Comparison of ENCODE assay signal across 8 cellular contexts in genomic region chr3:51371943-51372557, GRCh38. TPM values are rescaled to one million over a fixed set of nuclear protein-coding genes. Genes with fewer than 3 reads are reported as not detected.
DNase-seq lines count a peak whose midpoint lies in the region; ATAC-seq, FAIRE-seq and TF ChIP-seq lines count a peak whose summit lies in the region.

No MANE protein-coding gene starts in this region.

- H3K36me3 Mint-ChIP-seq in activated naive CD4-positive, alpha-beta T cell treated with anti-CD3 and anti-CD28 coated beads, Interleukin-2, amount 10 ng/mL, durations not matched to agents 7 days and 5 days: no peaks in the 10 kb centered on the region

- H3K9ac ChIP-seq in NT2/D1 (ENCODE audit: insufficient read length, low read depth): no peak overlapping the region

- H3K27ac ChIP-seq in C4-2B (no peak overlapping the region), prostate gland (no peak overlapping the region)

- no peak overlapping the region for H3K4me3 Mint-ChIP-seq in activated naive CD4-positive, alpha-beta T cell treated with anti-CD3 and anti-CD28 coated beads, Interleukin-2, amount 10 ng/mL, durations not matched to agents 7 days and 5 days

- no peaks in the 10 kb centered on the region for H3K9me3 Mint-ChIP-seq in activated naive CD4-positive, alpha-beta T cell treated with anti-CD3 and anti-CD28 coated beads, Interleukin-2, amount 10 ng/mL, durations not matched to agents 7 days and 5 days

- H3K4me1 Mint-ChIP-seq in activated naive CD4-positive, alpha-beta T cell treated with anti-CD3 and anti-CD28 coated beads, Interleukin-2, amount 10 ng/mL, durations not matched to agents 7 days and 5 days: no peaks in the 10 kb centered on the region

- H3K4me3 ChIP-seq in NT2/D1 (ENCODE audit: insufficient read length, low read depth): no peak overlapping the region
- H3K4me3 ChIP-seq in prostate gland: no peak overlapping the region

- H3K4me1 ChIP-seq in NT2/D1 (ENCODE audit: insufficient read depth, insufficient read length): no peaks in the 10 kb centered on the region
- no peaks in the 10 kb centered on the region for H3K4me1 ChIP-seq in prostate gland (replicated peaks)

- no peak for DNase-seq in GM18507 (ENCODE audit: extremely low spot score, insufficient read length, low read depth)
- peak; percentile 77 for DNase-seq in NT2/D1 (ENCODE audit: low read depth, low spot score)
- peak; percentile 72 for DNase-seq in activated naive CD4-positive, alpha-beta T cell treated with anti-CD3 and anti-CD28 coated beads, Interleukin-2, amount 10 ng/mL, durations not matched to agents 7 days and 5 days
- DNase-seq in glomerular visceral epithelial cell (ENCODE audit: extremely low spot score): peak; percentile 60
- peak; percentile 56 for DNase-seq in prostate gland (ENCODE audit: low spot score)

- H3K27ac Mint-ChIP-seq in activated naive CD4-positive, alpha-beta T cell treated with anti-CD3 and anti-CD28 coated beads, Interleukin-2, amount 10 ng/mL, durations not matched to agents 7 days and 5 days: no peak overlapping the region

- peak; percentile 82 for TF ChIP-seq CTCF in C4-2B (conservative IDR thresholded peaks at IDR 0.05)
- TF ChIP-seq CTCF in prostate gland (IDR thresholded peaks at IDR 0.05): peak; percentile 33 to 84 (median 76)

- TF ChIP-seq POLR2A in prostate gland (IDR thresholded peaks at IDR 0.05): no peak

- CTCF ChIA-PET in activated naive CD4-positive, alpha-beta T cell treated with anti-CD3 and anti-CD28 coated beads, Interleukin-2, amount 10 ng/mL, durations not matched to agents 7 days and 5 days (lab: Charles Lee): interaction anchor here (0.6 to 5.3 kb wide), 13 partner anchors 13 to 801 kb away, joined by 3 to 39 read pairs (median 4); partner anchors contain the start of gene MANF

- 33% methylated on average over 4 of the region's 4 CpGs for WGBS in prostate gland

- peaks cover 17% of the 10 kb centered on the region for H3K9me3 ChIP-seq in NT2/D1 (ENCODE audit: insufficient read depth, low read length)
- H3K9me3 ChIP-seq in prostate gland: no peaks in the 10 kb centered on the region

- intact Hi-C loops in prostate gland (cut with DNase I): loop anchor here (2.0 to 5.0 kb wide), 3 partner anchors 270 to 755 kb away; partner anchors contain the start of gene MAPKAPK3

- no peak for ATAC-seq in HG03045 (IDR thresholded peaks at IDR 0.05; ENCODE audit: unreplicated experiment)
- no peak for ATAC-seq in HG03378 (IDR thresholded peaks at IDR 0.05; ENCODE audit: unreplicated experiment)

- FAIRE-seq in GM18507 (lab: Jason Lieb, UNC): peak; percentile 78

- H3K27me3 ChIP-seq in NT2/D1 (ENCODE audit: insufficient read depth, insufficient read length) (no peaks in the 10 kb centered on the region), prostate gland (replicated peaks; ENCODE audit: insufficient read depth) (no peaks in the 10 kb centered on the region)

- peaks cover 9% of the 10 kb centered on the region for H3K27me3 Mint-ChIP-seq in activated naive CD4-positive, alpha-beta T cell treated with anti-CD3 and anti-CD28 coated beads, Interleukin-2, amount 10 ng/mL, durations not matched to agents 7 days and 5 days

- peaks cover 4% of the 10 kb centered on the region for H3K36me3 ChIP-seq in NT2/D1 (ENCODE audit: insufficient read depth, insufficient read length, low read length)
- H3K36me3 ChIP-seq in prostate gland: no peaks in the 10 kb centered on the region

RNA-seq across cellular contexts. Expression of gene MANF, which starts 13.0 kb away (rescaled TPM):
- 10 to 100 TPM; 30.6 to 81.4 TPM for total RNA-seq in prostate gland

RNA-seq across cellular contexts. Expression of gene RBM15B, which starts 19.0 kb away (rescaled TPM):
- 10 to 100 TPM; 34.1 to 40.1 TPM for total RNA-seq in prostate gland
